In genomic region chr4:124104101-124104500, GRCh38 we compare ENCODE assay signal across 23 cellular contexts.
DNase-seq lines count a peak whose midpoint lies in the region; ATAC-seq, FAIRE-seq and TF ChIP-seq lines count a peak whose summit lies in the region.
"Had no signal": no experiment of that assay in that cellular context is flagged by ENCODE, and none has a peak within 500 bp of the region (broad histone marks: within the 10 kb centered on the region; RNA-seq: fewer than 3 reads in every experiment).

No MANE protein-coding gene starts in this region.

- H3K79me2 ChIP-seq in keratinocyte (ENCODE audit: control insufficient read depth, insufficient read depth, low read length): no peaks in the 10 kb centered on the region

- POLR2A ChIA-PET in Panc1 (lab: Charles Lee): no interaction called here

- H3K27ac ChIP-seq in Panc1 (ENCODE audit: low read length) (peak overlapping the region; percentile 34; the same call in 1 of the 2 replicates), esophagus (ENCODE audit: low read depth in 2 of 2, low read length in 1 of 2) (peak overlapping the region; percentile 81 to 87), keratinocyte (ENCODE audit: control insufficient read depth, insufficient read depth, low read length) (peak overlapping the region; percentile 31)
- H3K27ac ChIP-seq: A549; BLaER1 treated with 17β-estradiol and CSF1 and Interleukin-3, amounts not matched to agents 10 nM and 100 nM had no signal

- in situ Hi-C loops in Panc1 (cut with HindIII; ENCODE audit: low pct_unique_long_range_greater_than_20kb, low sequenced_read_pairs): no loop called here

- H3K4me2 ChIP-seq in keratinocyte (ENCODE audit: control insufficient read depth, extremely low read depth, insufficient read depth, low read depth, low read length): peak overlapping the region; percentile 61
- H3K4me2 ChIP-seq: A549; BLaER1 treated with 17β-estradiol and CSF1 and Interleukin-3, amounts not matched to agents 10 nM and 100 nM had no signal

- H3K36me3 ChIP-seq in Panc1 (ENCODE audit: control insufficient read depth, insufficient read depth, low read length) (no peaks in the 10 kb centered on the region; the same call in 1 of the 2 replicates), esophagus (ENCODE audit: control insufficient read depth in 2 of 2, insufficient read depth in 2 of 2, low read length in 1 of 2) (no peaks in the 10 kb centered on the region), keratinocyte (ENCODE audit: control insufficient read depth in 2 of 2, extremely low read depth in 1 of 2, insufficient read depth in 2 of 2, low read length in 2 of 2) (no peaks in the 10 kb centered on the region)
- H3K36me3 ChIP-seq: BLaER1 treated with 17β-estradiol and CSF1 and Interleukin-3, amounts not matched to agents 10 nM and 100 nM had no signal

- whole genome bisulfite sequencing in esophagus, 2 donors: 64 to 74% methylated on average over 3 of the region's 3 CpGs

- H3K9ac ChIP-seq in keratinocyte (ENCODE audit: control insufficient read depth, extremely low read depth, insufficient read depth, low read length): no peak overlapping the region
- H3K9ac ChIP-seq: BLaER1 treated with 17β-estradiol and CSF1 and Interleukin-3, amounts not matched to agents 10 nM and 100 nM had no signal

- peak; percentile 73 for FAIRE-seq in keratinocyte (lab: Jason Lieb, UNC)
- FAIRE-seq: A549, GM12892, GM18507, K562 had no signal

- CTCF ChIA-PET in Panc1 (lab: Charles Lee): no interaction called here

- peak overlapping the region; percentile 51 for H2AFZ ChIP-seq in keratinocyte (ENCODE audit: control insufficient read depth, low read length)

- intact Hi-C loops in Panc1 (cut with micrococcal nuclease; ENCODE audit: unreplicated experiment): no loop called here

- no peak for TF ChIP-seq CTCF in Panc1 (IDR thresholded peaks at IDR 0.05)
- peak in 1 of 3 experiments; percentile 32 for TF ChIP-seq CTCF in keratinocyte (optimal IDR thresholded peaks at IDR 0.05 in 1 of 3, IDR thresholded peaks at IDR 0.05 in 1 of 3, conservative IDR thresholded peaks at IDR 0.05 in 1 of 3; ENCODE audit: extremely low read depth in 1 of 3, insufficient read depth in 2 of 3, low read length in 3 of 3)

- dilution Hi-C loops in keratinocyte (cut with MboI; ENCODE audit: extremely low pct_ligation_motif_present, low sequenced_read_pairs): no loop called here

- BruUV-seq in Panc1 (replicated peaks; lab: Mats Ljungman, UMichigan): no TSS peak

- H3K4me1 ChIP-seq in Panc1 (ENCODE audit: control insufficient read depth, insufficient read depth, low read length) (no peaks in the 10 kb centered on the region), esophagus (ENCODE audit: control insufficient read depth in 2 of 2, insufficient read depth in 2 of 2, low read length in 1 of 2) (peaks cover 3 to 5% of the 10 kb centered on the region in 2 donors), keratinocyte (ENCODE audit: control insufficient read depth, extremely low read depth, insufficient read depth, low read length) (peaks cover 14% of the 10 kb centered on the region)
- H3K4me1 ChIP-seq: A549 had no signal

- DNase-seq in EL (peak; percentile 20), Panc1 (ENCODE audit: low read depth, low spot score) (no peak), keratinocyte (ENCODE audit: low read depth, low spot score) (peak; percentile 19), SKM-1 treated with dmso at 0.1 percent for 144 hours (lab: John Stamatoyannopoulos, UW; ENCODE audit: unreplicated experiment) (no peak), Ammon's horn (ENCODE audit: low spot score) (no peak), HuH-7 (ENCODE audit: low spot score) (no peak), NCI-H2171 (lab: John Stamatoyannopoulos, UW) (no peak)
- DNase-seq: Calu3; CD8-positive, alpha-beta T cell; GOT3; NCI-H1105 treated with DMSO at 0.1 percent for 48 hours; NCI-H1694 treated with DMSO at 0.1 percent for 48 hours; NCI-H2107; NCI-H226; NCI-H524; NCI-H82; OCI-M1 had no signal

- no peaks in the 10 kb centered on the region for H4K20me1 ChIP-seq in keratinocyte (ENCODE audit: control insufficient read depth, extremely low read depth, insufficient read depth, low read length)
- H4K20me1 ChIP-seq: BLaER1 treated with 17β-estradiol and CSF1 and Interleukin-3, amounts not matched to agents 10 nM and 100 nM had no signal

- H3K9me3 ChIP-seq in Panc1 (ENCODE audit: control insufficient read depth, insufficient read depth, low read depth, low read length) (no peaks in the 10 kb centered on the region), esophagus (ENCODE audit: control insufficient read depth in 2 of 2, insufficient read depth in 1 of 2, low read depth in 1 of 2, low read length in 1 of 2) (no peaks in the 10 kb centered on the region), keratinocyte (ENCODE audit: control insufficient read depth, low read depth, low read length) (no peaks in the 10 kb centered on the region)
- H3K9me3 ChIP-seq: A549 had no signal

- H3K4me3 ChIP-seq in Panc1 (ENCODE audit: low read depth in 2 of 2, low read length in 2 of 2) (no peak overlapping the region), esophagus (ENCODE audit: low read depth in 1 of 2, low read length in 2 of 2) (no peak overlapping the region), keratinocyte (ENCODE audit: control insufficient read depth in 2 of 3, extremely low read depth in 1 of 3, insufficient read depth in 2 of 3, low read depth in 1 of 3, low read length in 3 of 3) (no peak overlapping the region)
- H3K4me3 ChIP-seq: A549; BLaER1 treated with 17β-estradiol and CSF1 and Interleukin-3, amounts not matched to agents 10 nM and 100 nM; K562 had no signal

- ATAC-seq in Panc1: no peak
- ATAC-seq: A549; CD8-positive, alpha-beta T cell; K562 had no signal

- peaks cover 3% of the 10 kb centered on the region for H3K9me1 ChIP-seq in keratinocyte (ENCODE audit: control insufficient read depth, extremely low read depth, insufficient read depth, low read length)

- H3K27me3 ChIP-seq in Panc1 (ENCODE audit: control insufficient read depth, insufficient read depth, low read length) (no peaks in the 10 kb centered on the region), esophagus (ENCODE audit: control insufficient read depth in 1 of 2, insufficient read depth in 2 of 2, low read length in 2 of 2) (no peaks in the 10 kb centered on the region), keratinocyte (ENCODE audit: control insufficient read depth, extremely low read depth, insufficient read depth, low read length) (no peaks in the 10 kb centered on the region)
- H3K27me3 ChIP-seq: BLaER1 treated with 17β-estradiol and CSF1 and Interleukin-3, amounts not matched to agents 10 nM and 100 nM had no signal

Comparison
In these comparisons a context has a peak if more than half of its experiments do, and no peak if none do; other contexts are left out.
1. DNase-seq: peak in EL (single experiment) and keratinocyte (single experiment); none in Panc1 (single experiment), SKM-1 treated with dmso at 0.1 percent for 144 hours (single experiment), Ammon's horn (single experiment), HuH-7 (single experiment) and NCI-H2171 (single experiment).
2. H3K27ac ChIP-seq: peak in every context shown above with its lines; median percentile 84 in esophagus; 34 in Panc1; 31 in keratinocyte.